In genomic region chr19:40804783-40805242, GRCh38 we compare ENCODE assay signal across 10 cellular contexts. TPM values are rescaled to one million over a fixed set of nuclear protein-coding genes. Genes with fewer than 3 reads are reported as not detected.
DNase-seq lines count a peak whose midpoint lies in the region; ATAC-seq and TF ChIP-seq lines count a peak whose summit lies in the region.
"Had no signal": no experiment of that assay in that cellular context is flagged by ENCODE, and none has a peak within 500 bp of the region (broad histone marks: within the 10 kb centered on the region; RNA-seq: fewer than 3 reads in every experiment).

No MANE protein-coding gene starts in this region.

- POLR2A ChIA-PET in A673 (lab: Charles Lee; ENCODE audit: low non-redundant PET), result no interaction called here

- H3K4me3 Mint-ChIP-seq in IgD-negative memory B cell (peak overlapping the region; percentile 33 to 96 (median 74)), chondrocyte (ENCODE audit: unreplicated experiment) (no peak overlapping the region), natural killer cell (peak overlapping the region; percentile 49)

- CTCF ChIA-PET in A673 (lab: Charles Lee), result interaction anchor here (0.9 kb wide), 1 partner anchor 28 kb away, joined by 3 read pairs; no protein-coding TSS in a partner anchor

- DNase-seq in A673 (ENCODE audit: low spot score) (no peak), chondrocyte (ENCODE audit: low spot score) (no peak), natural killer cell (no peak), ecto neural progenitor cell (ENCODE audit: low spot score) (no peak), SKM-1 treated with dmso at 0.1 percent for 144 hours (lab: John Stamatoyannopoulos, UW; ENCODE audit: unreplicated experiment) (no peak)
- DNase-seq: mammary epithelial cell had no signal

- H3K4me1 Mint-ChIP-seq in IgD-negative memory B cell (peaks cover 31 to 62% (median 49%) of the 10 kb centered on the region in 3 donors), chondrocyte (ENCODE audit: low read depth) (peaks cover 76% of the 10 kb centered on the region), natural killer cell (peaks cover 83 to 88% of the 10 kb centered on the region in 2 donors)

- H3K27me3 Mint-ChIP-seq in IgD-negative memory B cell (no peaks in the 10 kb centered on the region), chondrocyte (ENCODE audit: low read depth) (no peaks in the 10 kb centered on the region), natural killer cell (ENCODE audit: low read depth in 2 of 2) (no peaks in the 10 kb centered on the region)

- H3K27me3 ChIP-seq in A673 (replicated peaks; ENCODE audit: insufficient read depth, low read depth, low read length, poor library complexity), result no peaks in the 10 kb centered on the region

- H3K36me3 Mint-ChIP-seq in IgD-negative memory B cell (peaks cover 7% of the 10 kb centered on the region), chondrocyte (ENCODE audit: low read depth) (peaks cover 19% of the 10 kb centered on the region), natural killer cell (no peaks in the 10 kb centered on the region)

- peak overlapping the region; percentile 47 for H3K27ac ChIP-seq in A673 (ENCODE audit: low read depth, low read length, poor library complexity, severe bottlenecking)

- intact Hi-C loops in A673 (cut with micrococcal nuclease; ENCODE audit: unreplicated experiment), result loop anchor here (10.0 kb wide), 1 partner anchor 90 kb away; the partner anchor contains the start of genes COQ8B and ITPKC
- intact Hi-C loops in natural killer cell (cut with micrococcal nuclease), result no loop called here

- H3K4me1 ChIP-seq in A673 (ENCODE audit: insufficient read depth, low read length, poor library complexity, severe bottlenecking), result peaks cover 64% of the 10 kb centered on the region

- TF ChIP-seq CTCF in A673 (conservative IDR thresholded peaks at IDR 0.05; ENCODE audit: low read depth, low read length) (peak; percentile 24; the same call in 1 of the 2 replicates), chondrocyte (IDR thresholded peaks at IDR 0.05) (peak; percentile 36), natural killer cell (IDR thresholded peaks at IDR 0.05) (no peak)

- no peaks in the 10 kb centered on the region for H3K9me3 Mint-ChIP-seq in IgD-negative memory B cell
- H3K9me3 Mint-ChIP-seq in chondrocyte (ENCODE audit: low read depth), result no peaks in the 10 kb centered on the region
- H3K9me3 Mint-ChIP-seq in natural killer cell, result no peaks in the 10 kb centered on the region

- H3K36me3 ChIP-seq in A673 (ENCODE audit: insufficient read depth, low read length, poor library complexity, severe bottlenecking), result peaks cover 49% of the 10 kb centered on the region

- no peak overlapping the region for H3K4me3 ChIP-seq in A673 (ENCODE audit: low read depth, low read length, poor library complexity, severe bottlenecking)

- ATAC-seq in natural killer cell, result no peak
- ATAC-seq in HG03095 (IDR thresholded peaks at IDR 0.05; ENCODE audit: unreplicated experiment), result no peak
- ATAC-seq in GM21786 (IDR thresholded peaks at IDR 0.05; ENCODE audit: unreplicated experiment), result no peak

- no peaks in the 10 kb centered on the region for H3K9me3 ChIP-seq in A673 (ENCODE audit: low read depth, low read length, poor library complexity, severe bottlenecking)

- H3K27ac Mint-ChIP-seq in IgD-negative memory B cell (peak overlapping the region in 2 of 3 donors; percentile 90 to 96), chondrocyte (ENCODE audit: unreplicated experiment) (peak overlapping the region; percentile 79), natural killer cell (peak overlapping the region; percentile 96 to 100)

- no TSS peak for BruUV-seq in A673 (replicated peaks; lab: Mats Ljungman, UMichigan)

RNA-seq across cellular contexts. Expression of gene EGLN2, which starts 5.8 kb away (rescaled TPM):
- total RNA-seq in A673 (2021) (105 and 113 TPM in 2 replicates), chondrocyte (74.6 to 83.1 TPM (median 83.0 TPM) in 3 replicates), natural killer cell (100 to 1,000 TPM; 104 to 156 (median 151) TPM)
- polyA plus RNA-seq in IgD-negative memory B cell, result 181 TPM

RNA-seq across cellular contexts. Expression of gene RAB4B, which starts 26.8 kb away (rescaled TPM):
- total RNA-seq in A673 (2021) (9.1 and 14.6 TPM in 2 replicates), chondrocyte (19.2 to 23.4 TPM (median 23.2 TPM) in 3 replicates), natural killer cell (10 to 100 TPM; 97.8 to 99.8 (median 98.6) TPM)
- polyA plus RNA-seq in IgD-negative memory B cell, result 141 TPM

RNA-seq across cellular contexts. Expression of gene MIA, which starts 29.5 kb away (rescaled TPM):
- total RNA-seq in A673 (2021) (0.75 and 0.85 TPM in 2 replicates), chondrocyte (1.4 to 2.6 TPM (median 2.4 TPM) in 3 replicates), natural killer cell (not detected)
- not detected for polyA plus RNA-seq in IgD-negative memory B cell
- total RNA-seq: NCI-H460 had no signal

RNA-seq across cellular contexts. Expression of gene CYP2A6, which starts 45.4 kb away (rescaled TPM):
- total RNA-seq in A673 (2021) (not detected in 2 replicates), chondrocyte (not detected in 3 replicates), natural killer cell (not detected)
- not detected for polyA plus RNA-seq in IgD-negative memory B cell
- total RNA-seq: mammary epithelial cell, NCI-H460 had no signal
- polyA plus RNA-seq: mammary epithelial cell had no signal

RNA-seq across cellular contexts. Expression of gene SNRPA, which starts 53.8 kb away (rescaled TPM):
- 167 and 179 TPM in 2 replicates for total RNA-seq in A673 (2021)
- polyA plus RNA-seq in IgD-negative memory B cell, result 96.4 TPM
- total RNA-seq in chondrocyte, result 34.9 to 64.6 TPM (median 37.0 TPM) in 3 replicates
- 10 to 100 TPM; 56.2 to 65.9 (median 60.9) TPM for total RNA-seq in natural killer cell
